ENCODE assay signal across 8 cellular contexts in the genomic region with DNA sequence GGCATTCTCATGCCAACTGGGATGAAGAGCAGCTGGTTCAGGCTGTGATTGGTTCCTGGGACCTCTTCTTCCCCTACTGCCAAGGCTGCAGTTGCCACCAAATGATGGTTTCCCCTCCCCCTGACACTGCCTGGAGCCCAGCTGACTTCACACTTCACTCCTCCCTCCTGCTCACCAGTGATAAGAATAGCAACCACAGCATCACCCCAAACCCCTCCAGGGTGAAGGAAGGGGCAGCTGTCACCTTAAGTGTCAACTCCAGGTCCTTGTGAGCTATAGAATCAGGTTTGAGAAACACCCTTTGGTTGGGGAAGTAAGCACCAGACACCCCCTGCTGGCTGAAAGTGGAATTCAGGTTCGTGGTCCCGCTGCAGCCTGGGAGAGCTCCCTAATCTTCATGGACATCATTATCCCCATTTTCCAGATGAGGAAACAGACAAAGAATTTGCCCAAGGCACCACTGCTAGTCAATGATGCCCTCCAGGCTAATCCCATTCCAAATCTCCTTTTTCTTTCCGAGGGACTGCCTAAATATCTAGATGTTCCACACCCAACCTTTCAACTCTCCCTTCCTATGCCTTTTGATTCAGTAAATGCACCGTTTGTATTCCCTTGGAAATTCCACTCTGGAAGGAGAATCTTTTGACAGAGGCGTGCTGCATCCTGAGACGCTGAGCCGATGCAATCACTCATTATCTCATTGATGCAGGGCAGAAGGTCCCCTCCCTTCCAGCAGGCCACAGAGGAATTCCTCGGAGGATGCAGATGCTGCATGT. TPM values are rescaled to one million over a fixed set of nuclear protein-coding genes. Genes with fewer than 3 reads are reported as not detected.
DNase-seq lines count a peak whose midpoint lies in the region; ATAC-seq lines count a peak whose summit lies in the region.

No MANE protein-coding gene starts in this region.

- in situ Hi-C loops in T47D (cut with HindIII; ENCODE audit: low pct_unique_long_range_greater_than_20kb, low sequenced_read_pairs): no loop called here

- ATAC-seq in HG02763 (IDR thresholded peaks at IDR 0.05; ENCODE audit: unreplicated experiment): no peak

- DNase-seq in Daoy (ENCODE audit: low read depth) (peak; percentile 42), KG1 (lab: John Stamatoyannopoulos, UW) (peak; percentile 2), T-helper 2 cell (peak in 4 of 5 experiments; percentile 16 to 46 (median 29)), T47D (ENCODE audit: low read depth in 1 of 2, low spot score in 1 of 2) (peak; percentile 20 to 54), kidney glomerular epithelial cell (lab: John Stamatoyannopoulos, UW) (peak; percentile 12), NCI-H2081 treated with DMSO at 0.1 percent for 48 hours (lab: John Stamatoyannopoulos, UW) (no peak)
- peak; percentile 33 to 51 for DNase-seq in stimulated activated CD4-positive, alpha-beta T cell treated with anti-CD3 and anti-CD28 coated beads, Interleukin-4, amount 100 ng/mL, for 48 hours (ENCODE audit: low read depth in 2 of 2)

RNA-seq across cellular contexts. Expression of gene UQCRFS1, which starts 50.5 kb away (rescaled TPM):
- 46.5 and 61.4 TPM in 2 replicates for total RNA-seq in Daoy (2014; rRNA removed; shearing (Covaris generic))
